4 cellular contexts compared by ENCODE assay signal in the genomic region with DNA sequence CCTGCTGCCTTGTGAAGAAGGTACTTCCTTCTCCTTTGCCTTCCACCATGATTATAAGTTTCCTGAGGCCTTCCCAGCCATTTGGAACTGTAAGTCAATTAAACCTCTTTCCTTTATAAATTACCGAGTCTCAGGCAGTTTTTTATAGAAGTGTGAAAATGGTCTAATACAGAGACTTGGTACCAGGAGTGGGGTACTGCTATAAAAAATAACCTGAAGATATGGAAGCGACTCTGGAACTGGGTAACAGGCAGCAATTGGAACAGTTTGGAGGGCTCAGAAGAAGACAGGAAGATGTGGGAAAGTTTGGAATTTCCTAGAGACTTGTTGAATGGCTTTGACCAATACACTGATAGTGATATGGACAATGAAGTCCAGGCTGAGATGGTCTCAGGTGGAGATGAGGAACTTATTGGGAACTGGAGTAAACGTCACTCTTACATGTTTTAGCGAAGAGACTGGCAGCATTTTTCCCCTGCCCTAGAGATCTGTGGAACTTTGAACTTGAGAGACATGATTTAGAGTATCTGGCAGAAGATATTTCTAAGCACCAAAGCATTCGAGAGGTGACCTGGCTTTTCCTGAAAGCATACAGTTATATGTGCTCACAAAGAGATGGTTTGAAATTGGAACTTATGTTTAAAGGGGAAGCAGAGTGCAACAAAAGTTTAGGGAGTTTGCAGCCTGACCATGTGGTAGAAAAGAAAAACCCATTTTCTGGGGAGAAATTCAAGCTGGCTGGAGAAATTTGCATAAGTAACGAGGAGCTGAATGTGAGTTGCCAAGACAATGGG. TPM values are rescaled to one million over a fixed set of nuclear protein-coding genes. Genes with fewer than 3 reads are reported as not detected.
"Had no signal": no experiment of that assay in that cellular context is flagged by ENCODE, and none has a peak within 500 bp of the region (broad histone marks: within the 10 kb centered on the region; RNA-seq: fewer than 3 reads in every experiment).

No MANE protein-coding gene starts in this region.

RNA-seq across cellular contexts. Expression of a gene that starts 50.6 kb away (rescaled TPM):
- total RNA-seq: activated B cell treated with CpG ODN at 0.5 μM for 24 hours; activated CD8-positive, alpha-beta memory T cell treated with anti-CD3 and anti-CD28 coated beads for 36 hours; activated CD8-positive, alpha-beta T cell treated with anti-CD3 and anti-CD28 coated beads for 36 hours; bronchial epithelial cell had no signal
